ENCODE assay signal across 8 cellular contexts in the genomic region with DNA sequence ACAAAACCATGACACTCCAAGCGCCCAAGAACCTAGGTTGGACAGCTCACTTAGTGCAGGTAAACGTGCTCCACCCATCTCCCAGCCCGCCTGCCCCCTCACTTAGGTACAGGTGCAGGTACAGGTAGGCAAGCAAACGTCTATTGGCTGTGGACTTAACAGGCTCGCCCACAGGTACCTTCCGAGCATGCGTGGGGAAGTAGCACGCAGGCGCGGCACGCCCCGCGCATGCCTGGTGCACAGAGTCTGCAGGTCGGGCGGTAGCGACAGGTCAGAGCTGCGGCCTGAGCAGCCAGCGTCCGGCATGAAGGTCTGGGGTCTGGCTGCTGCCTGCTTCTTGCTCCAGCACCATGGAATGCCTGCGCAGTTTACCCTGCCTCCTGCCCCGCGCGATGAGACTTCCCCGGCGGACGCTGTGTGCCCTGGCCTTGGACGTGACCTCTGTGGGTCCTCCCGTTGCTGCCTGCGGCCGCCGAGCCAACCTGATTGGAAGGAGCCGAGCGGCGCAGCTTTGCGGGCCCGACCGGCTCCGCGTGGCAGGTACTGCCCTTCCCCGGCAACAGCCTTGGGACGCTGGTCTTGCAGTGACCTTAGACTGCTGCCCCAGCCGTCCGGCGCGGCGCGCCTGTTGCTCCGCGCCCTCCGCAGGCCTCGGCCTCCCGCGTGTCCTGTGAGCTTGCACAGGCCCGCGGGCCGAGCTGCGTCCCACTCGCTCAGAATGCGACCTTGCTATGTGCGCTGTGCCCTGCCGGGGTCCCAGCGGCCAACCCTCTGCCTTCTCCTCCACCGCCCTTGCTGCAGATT. TPM values are rescaled to one million over a fixed set of nuclear protein-coding genes. Genes with fewer than 3 reads are reported as not detected.
A peak's percentile ranks its signal among the peaks of the same experiment; 100 is the strongest.
DNase-seq lines count a peak whose midpoint lies in the region; TF ChIP-seq lines count a peak whose summit lies in the region.

A gene with protein sequence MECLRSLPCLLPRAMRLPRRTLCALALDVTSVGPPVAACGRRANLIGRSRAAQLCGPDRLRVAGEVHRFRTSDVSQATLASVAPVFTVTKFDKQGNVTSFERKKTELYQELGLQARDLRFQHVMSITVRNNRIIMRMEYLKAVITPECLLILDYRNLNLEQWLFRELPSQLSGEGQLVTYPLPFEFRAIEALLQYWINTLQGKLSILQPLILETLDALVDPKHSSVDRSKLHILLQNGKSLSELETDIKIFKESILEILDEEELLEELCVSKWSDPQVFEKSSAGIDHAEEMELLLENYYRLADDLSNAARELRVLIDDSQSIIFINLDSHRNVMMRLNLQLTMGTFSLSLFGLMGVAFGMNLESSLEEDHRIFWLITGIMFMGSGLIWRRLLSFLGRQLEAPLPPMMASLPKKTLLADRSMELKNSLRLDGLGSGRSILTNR (plus strand): TSS at position 240 of the 804 bp plus-strand sequence. CDS start 111 bp downstream, at position 351.

- peaks cover 24% of the 10 kb centered on the region for H3K27me3 Mint-ChIP-seq in neural crest cell (ENCODE audit: low read depth)

- peak within 1 kb of the TSS; percentile 92 for H3K4me3 Mint-ChIP-seq in neural crest cell

- H3K79me2 ChIP-seq in Loucy (ENCODE audit: insufficient read depth, low read length), result peaks cover 37% of the 10 kb centered on the region

- peaks cover 27% of the 10 kb centered on the region for H4K20me1 ChIP-seq in Loucy (ENCODE audit: insufficient read depth, low read length, poor library complexity, severe bottlenecking)

- TF ChIP-seq CTCF in Loucy (conservative IDR thresholded peaks at IDR 0.05; ENCODE audit: low read length) (no peak), foreskin fibroblast (IDR thresholded peaks at IDR 0.05; ENCODE audit: low read depth, low read length) (no peak), neural crest cell (conservative IDR thresholded peaks at IDR 0.05) (no peak)

- peak within 1 kb of the TSS; percentile 99 for H3K4me3 ChIP-seq in H7 (ENCODE audit: insufficient read depth, low read depth, low read length)
- peak within 1 kb of the TSS; percentile 87 for H3K4me3 ChIP-seq in Loucy (ENCODE audit: low read length, poor library complexity, severe bottlenecking)
- H3K4me3 ChIP-seq in SJCRH30, result peak within 1 kb of the TSS; percentile 80
- H3K4me3 ChIP-seq in foreskin fibroblast (ENCODE audit: low read depth in 1 of 2, low read length in 2 of 2), result peak within 1 kb of the TSS; percentile 91 to 94
- H3K4me3 ChIP-seq in stomach smooth muscle (ENCODE audit: low read length in 2 of 2), result peak within 1 kb of the TSS; percentile 66 to 97

- H3K9me3 ChIP-seq in Loucy (ENCODE audit: insufficient read depth, low read depth, low read length) (no peaks in the 10 kb centered on the region), SJCRH30 (replicated peaks) (no peaks in the 10 kb centered on the region), stomach smooth muscle (ENCODE audit: control insufficient read depth in 2 of 2, low read length in 2 of 2) (no peaks in the 10 kb centered on the region)

- H3K9me2 ChIP-seq in Loucy (replicated peaks; ENCODE audit: low read depth, low read length), result no peaks in the 10 kb centered on the region

- H3K9me3 Mint-ChIP-seq in neural crest cell, result peaks cover 2% of the 10 kb centered on the region

- H3K4me1 Mint-ChIP-seq in neural crest cell, result peaks cover 27% of the 10 kb centered on the region

- peak within 1 kb of the TSS; percentile 44 for H3K27ac Mint-ChIP-seq in neural crest cell (ENCODE audit: unreplicated experiment)

- H3K27ac ChIP-seq in SJCRH30, result peak within 1 kb of the TSS; percentile 26; the same call in 1 of the 2 replicates
- H3K27ac ChIP-seq in stomach smooth muscle (ENCODE audit: low read length), result peak within 1 kb of the TSS; percentile 70

- DNase-seq in G401 (ENCODE audit: low spot score), result peak; percentile 92
- peak; percentile 81 for DNase-seq in H7
- DNase-seq in SJCRH30, result peak; percentile 52 to 58
- peak; percentile 61 for DNase-seq in activated gamma-delta T cell treated with anti-CD3 and anti-CD28 coated beads, Interleukin-2, amount 50 U/mL, for 16 hours (ENCODE audit: low read depth)
- peak; percentile 69 to 90 for DNase-seq in foreskin fibroblast
- DNase-seq in neural crest cell (ENCODE audit: low read depth, low spot score), result peak; percentile 50

- H2AFZ ChIP-seq in Loucy (ENCODE audit: low read length), result peak within 1 kb of the TSS; percentile 81

- H3K36me3 Mint-ChIP-seq in neural crest cell (ENCODE audit: low read depth), result peaks cover 6% of the 10 kb centered on the region

- peak within 1 kb of the TSS; percentile 92 for H3K4me2 ChIP-seq in Loucy (ENCODE audit: low read depth, low read length, poor library complexity, severe bottlenecking)

- H3F3A ChIP-seq in Loucy (ENCODE audit: low read depth), result no peaks in the 10 kb centered on the region

- H3K9ac ChIP-seq in Loucy (ENCODE audit: low read depth, low read length, poor library complexity, severe bottlenecking), result peak within 1 kb of the TSS; percentile 86
- peak within 1 kb of the TSS; percentile 60 to 89 for H3K9ac ChIP-seq in stomach smooth muscle (ENCODE audit: low read length in 2 of 2)

- in situ Hi-C loops in G401 (cut with HindIII; ENCODE audit: low sequenced_read_pairs), result no loop called here

- no peaks in the 10 kb centered on the region for H3K27me3 ChIP-seq in H7 (ENCODE audit: control insufficient read depth, insufficient read depth, low read length)
- H3K27me3 ChIP-seq in Loucy (ENCODE audit: insufficient read depth, low read length, poor library complexity, severe bottlenecking), result peaks cover 16% of the 10 kb centered on the region
- H3K27me3 ChIP-seq in SJCRH30, result no peaks in the 10 kb centered on the region
- H3K27me3 ChIP-seq in stomach smooth muscle (ENCODE audit: control insufficient read depth in 1 of 2, insufficient read depth in 2 of 2, low read length in 2 of 2), result no peaks in the 10 kb centered on the region

- H3K4me1 ChIP-seq in Loucy (ENCODE audit: insufficient read depth, low read length, poor library complexity, severe bottlenecking) (peaks cover 28% of the 10 kb centered on the region), SJCRH30 (no peaks in the 10 kb centered on the region), stomach smooth muscle (ENCODE audit: control insufficient read depth, insufficient read depth, low read length) (peaks cover 7% of the 10 kb centered on the region)

- H3K36me3 ChIP-seq in H7 (replicated peaks; ENCODE audit: control insufficient read depth, insufficient read depth, low read length) (peaks cover 10% of the 10 kb centered on the region), Loucy (ENCODE audit: insufficient read depth, low read length) (0 out of 2 replicates have a peak, but pooled peaks cover 2% of the 10 kb centered on the region), SJCRH30 (no peaks in the 10 kb centered on the region; the same call in 1 of the 2 replicates), stomach smooth muscle (ENCODE audit: control insufficient read depth in 2 of 2, insufficient read depth in 2 of 2, low read length in 2 of 2) (peaks cover 4 to 6% of the 10 kb centered on the region in 2 donors)

RNA-seq across cellular contexts. Expression of the gene that starts here (rescaled TPM):
- 23.0 and 23.1 TPM in 2 replicates for total RNA-seq in G401 (2014; rRNA removed; shearing (Covaris generic))
- 71.4 and 79.1 TPM in 2 replicates for total RNA-seq in H7 (2014; rRNA removed; shearing (Covaris generic))
- 14.4 and 14.8 TPM in 2 replicates for total RNA-seq in SJCRH30 (2014; rRNA removed; shearing (Covaris generic))
- total RNA-seq in neural crest cell, result 38.4 and 39.5 TPM in 2 replicates

Comparison
In these comparisons a context has a peak if more than half of its experiments do, and no peak if none do; other contexts are left out.
1. Peak in every context shown above with its lines: DNase-seq, H3K4me3 ChIP-seq and H3K27ac ChIP-seq.